ENCODE assay signal across 19 cellular contexts in genomic region chr4:6085028-6085942, GRCh38.
"Had no signal": no experiment of that assay in that cellular context is flagged by ENCODE, and none has a peak within 500 bp of the region (broad histone marks: within the 10 kb centered on the region; RNA-seq: fewer than 3 reads in every experiment).

No MANE protein-coding gene starts in this region.

- H3K4me3 Mint-ChIP-seq: central memory CD8-positive, alpha-beta T cell; dendritic cell treated with granulocyte-macrophage colony-stimulating factor and Interleukin-4, amounts not matched to agents 40 ng/mL and 50 ng/mL, for 4 days; endodermal cell; naive B cell; nephron; stimulated activated naive CD8-positive, alpha-beta T cell treated with anti-CD3 and anti-CD28 coated beads, Interleukin-15, Interleukin-2, amounts not matched to agents 100 ng/mL and 50 ng/mL, for 24 hours had no signal

- H3K4me1 Mint-ChIP-seq: endodermal cell, naive B cell had no signal

- H3K9me3 ChIP-seq: heart left ventricle, neutrophil, thoracic aorta, transverse colon had no signal

- H3K27ac ChIP-seq: heart left ventricle, neutrophil, thoracic aorta, transverse colon had no signal

- ATAC-seq: heart left ventricle, left lobe of liver had no signal

- H3K4me3 ChIP-seq: heart left ventricle, thoracic aorta, transverse colon had no signal

- DNase-seq: foreskin melanocyte; heart left ventricle; hippocampal formation; kidney glomerular epithelial cell; mesenchymal stem cell; midbrain; naive B cell; small intestine; stimulated activated CD4-positive, alpha-beta T cell treated with anti-CD3 and anti-CD28 coated beads, Interleukin-12 subunit alpha, Interleukin-12 subunit beta, amount 100 ng/mL, for 4 hours; stimulated activated CD4-positive, alpha-beta T cell treated with anti-CD3 and anti-CD28 coated beads, Interleukin-2, amount 100 ng/mL, for 48 hours; transverse colon had no signal

- H3K4me1 ChIP-seq: heart left ventricle, transverse colon had no signal

- H3K27me3 Mint-ChIP-seq: central memory CD8-positive, alpha-beta T cell; dendritic cell treated with granulocyte-macrophage colony-stimulating factor and Interleukin-4, amounts not matched to agents 40 ng/mL and 50 ng/mL, for 4 days; stimulated activated naive CD8-positive, alpha-beta T cell treated with anti-CD3 and anti-CD28 coated beads, Interleukin-15, Interleukin-2, amounts not matched to agents 100 ng/mL and 50 ng/mL, for 24 hours had no signal

- H3K36me3 Mint-ChIP-seq: naive B cell had no signal

- H3K36me3 ChIP-seq: heart left ventricle, neutrophil, thoracic aorta, transverse colon had no signal

- H3K27me3 ChIP-seq: neutrophil, transverse colon had no signal

- H3K9me3 Mint-ChIP-seq: central memory CD8-positive, alpha-beta T cell; dendritic cell treated with granulocyte-macrophage colony-stimulating factor and Interleukin-4, amounts not matched to agents 40 ng/mL and 50 ng/mL, for 4 days; nephron; stimulated activated naive CD8-positive, alpha-beta T cell treated with anti-CD3 and anti-CD28 coated beads, Interleukin-15, Interleukin-2, amounts not matched to agents 100 ng/mL and 50 ng/mL, for 24 hours had no signal

- H3K27ac Mint-ChIP-seq: dendritic cell treated with granulocyte-macrophage colony-stimulating factor and Interleukin-4, amounts not matched to agents 40 ng/mL and 50 ng/mL, for 4 days; endodermal cell; naive B cell; stimulated activated naive CD8-positive, alpha-beta T cell treated with anti-CD3 and anti-CD28 coated beads, Interleukin-15, Interleukin-2, amounts not matched to agents 100 ng/mL and 50 ng/mL, for 24 hours had no signal
